1 cellular context compared by ENCODE assay signal in the genomic region with DNA sequence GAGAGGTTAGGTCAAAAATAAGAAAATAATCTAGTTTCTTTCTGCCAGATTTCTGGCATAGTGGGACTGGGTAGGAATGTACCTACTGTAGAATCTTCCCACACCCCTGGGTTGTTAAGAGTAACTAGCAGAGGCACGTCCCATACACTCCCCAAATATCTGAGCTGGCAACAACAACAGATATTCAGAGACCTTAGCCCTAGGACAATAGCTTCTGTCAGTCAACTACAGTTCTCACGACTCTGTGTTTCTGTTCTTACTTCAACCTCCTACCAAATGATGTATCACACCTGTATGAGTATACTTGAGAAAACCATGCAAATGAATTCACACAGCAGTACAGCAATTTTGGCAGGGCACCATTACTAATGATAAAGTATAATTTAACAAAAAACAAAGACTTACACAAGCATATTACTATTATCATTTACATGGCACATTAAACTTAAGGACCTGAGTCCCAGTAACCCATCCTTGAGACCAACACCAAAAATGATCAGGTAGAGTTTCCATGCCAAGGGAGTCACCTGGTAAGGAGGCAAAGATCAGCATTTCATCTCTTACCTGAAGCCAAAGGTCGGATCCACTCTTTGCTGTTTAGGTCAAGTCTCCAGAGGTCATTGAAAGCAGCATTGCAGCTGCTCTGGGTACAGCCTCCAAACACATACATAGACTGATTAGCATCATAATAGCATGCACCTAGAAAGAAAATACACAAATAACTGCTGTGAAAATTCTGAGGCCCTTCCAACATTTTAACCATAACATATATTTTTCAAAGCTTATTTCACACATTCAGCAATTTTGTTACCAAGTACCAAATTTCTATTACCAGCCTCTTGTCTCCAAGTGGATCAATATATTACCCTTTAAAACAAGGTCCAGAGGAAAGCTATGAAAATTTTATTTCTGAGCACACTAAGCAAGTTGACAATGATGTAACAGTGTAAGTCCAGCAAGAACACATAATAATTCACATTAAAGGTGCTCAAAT.
A peak's percentile ranks its signal among the peaks of the same experiment; 100 is the strongest.
TF ChIP-seq lines count a peak whose summit lies in the region.

No MANE protein-coding gene starts in this region.

TF ChIP-seq in HepG2, 621 proteins besides CTCF, POLR2A, EP300 and RAD21:
- TF ChIP-seq HDAC6 (IDR thresholded peaks at IDR 0.05; ENCODE audit: low read depth, low read length) (no peak), SMC3 (IDR thresholded peaks at IDR 0.05; ENCODE audit: low read length) (no peak), ZNF672 (CRISPR knock-in tag; IDR thresholded peaks at IDR 0.05) (no peak), MAFF (IDR thresholded peaks at IDR 0.05; ENCODE audit: low read depth, low read length) (peak; percentile 37; the same call in 1 of the 2 replicates), MAFK (conservative IDR thresholded peaks at IDR 0.05 in 1 of 2, IDR thresholded peaks at IDR 0.05 in 1 of 2; ENCODE audit: low read length in 2 of 2) (peak; percentile 41 to 60; a peak in 3 of 4 replicates), THAP11 (CRISPR knock-in tag; IDR thresholded peaks at IDR 0.05) (no peak)
